ENCODE assay signal across 8 cellular contexts in genomic region chr7:4724648-4725013, GRCh38. TPM values are rescaled to one million over a fixed set of nuclear protein-coding genes. Genes with fewer than 3 reads are reported as not detected.
DNase-seq lines count a peak whose midpoint lies in the region; ATAC-seq and TF ChIP-seq lines count a peak whose summit lies in the region.

No MANE protein-coding gene starts in this region.

- H3K27me3 Mint-ChIP-seq in activated naive CD8-positive, alpha-beta T cell treated with anti-CD3 and anti-CD28 coated beads, Interleukin-2, amount 10 ng/mL, durations not matched to agents 7 days and 5 days, result no peaks in the 10 kb centered on the region

- DNase-seq in NCI-H2029 (lab: John Stamatoyannopoulos, UW), result peak; percentile 44
- DNase-seq in NCI-H2029 treated with DMSO at 0.1 percent for 48 hours (lab: John Stamatoyannopoulos, UW), result no peak
- DNase-seq in activated naive CD8-positive, alpha-beta T cell treated with anti-CD3 and anti-CD28 coated beads, Interleukin-2, amount 10 ng/mL, durations not matched to agents 7 days and 5 days, result no peak
- no peak for DNase-seq in stomach
- no peak for DNase-seq in NCI-H774 (lab: John Stamatoyannopoulos, UW)

- WGBS in stomach, 5 donors, result 7 to 22% (median 16%) methylated on average over 5 to 6 of the region's 6 CpGs

- POLR2A ChIA-PET in activated naive CD8-positive, alpha-beta T cell treated with anti-CD3 and anti-CD28 coated beads, Interleukin-2, amount 10 ng/mL, durations not matched to agents 7 days and 5 days (lab: Charles Lee), result interaction anchor here (0.9 to 4.0 kb wide), 8 partner anchors 9 to 82 kb away, joined by 3 to 38 read pairs (median 6); partner anchors contain the start of gene AP5Z1

- no peaks in the 10 kb centered on the region for H3K9me3 ChIP-seq in iPS-18c (ENCODE audit: control insufficient read depth, insufficient read depth, low read length)
- H3K9me3 ChIP-seq in stomach, result no peaks in the 10 kb centered on the region

- peak overlapping the region; percentile 92 for H3K27ac Mint-ChIP-seq in activated naive CD8-positive, alpha-beta T cell treated with anti-CD3 and anti-CD28 coated beads, Interleukin-2, amount 10 ng/mL, durations not matched to agents 7 days and 5 days

- 0 out of 2 replicates have a peak overlapping the region, but pooled peaks have one; percentile 0 for H3K4me3 ChIP-seq in iPS-18c (ENCODE audit: insufficient read depth, low read depth, low read length)
- peak overlapping the region; percentile 47 to 57 (median 52) for H3K4me3 ChIP-seq in stomach

- peak overlapping the region; percentile 91 for H3K4me3 Mint-ChIP-seq in activated naive CD8-positive, alpha-beta T cell treated with anti-CD3 and anti-CD28 coated beads, Interleukin-2, amount 10 ng/mL, durations not matched to agents 7 days and 5 days

- no peaks in the 10 kb centered on the region for H3K27me3 ChIP-seq in stomach

- intact Hi-C loops in stomach (cut with DNase I; ENCODE audit: low total_unique reads), result no loop called here

- peaks cover 27% of the 10 kb centered on the region for H3K4me1 Mint-ChIP-seq in activated naive CD8-positive, alpha-beta T cell treated with anti-CD3 and anti-CD28 coated beads, Interleukin-2, amount 10 ng/mL, durations not matched to agents 7 days and 5 days

- TF ChIP-seq CTCF in stomach (IDR thresholded peaks at IDR 0.05), result no peak

- ATAC-seq in HG03103 (IDR thresholded peaks at IDR 0.05; ENCODE audit: low read depth, unreplicated experiment), result peak; percentile 16
- ATAC-seq in activated naive CD8-positive, alpha-beta T cell treated with anti-CD3 and anti-CD28 coated beads, Interleukin-2, amount 10 ng/mL, durations not matched to agents 7 days and 5 days (ENCODE audit: low read depth), result peak; percentile 28
- ATAC-seq in GM21360 (IDR thresholded peaks at IDR 0.05; ENCODE audit: unreplicated experiment), result no peak

- no peak for TF ChIP-seq POLR2A in stomach (IDR thresholded peaks at IDR 0.05)

- H3K4me1 ChIP-seq in stomach, result peaks cover 18 to 73% (median 50%) of the 10 kb centered on the region in 4 donors

- peak overlapping the region; percentile 87 to 96 (median 93) for H3K27ac ChIP-seq in stomach

- TF ChIP-seq EP300 in stomach (IDR thresholded peaks at IDR 0.05), result no peak

- H3K36me3 Mint-ChIP-seq in activated naive CD8-positive, alpha-beta T cell treated with anti-CD3 and anti-CD28 coated beads, Interleukin-2, amount 10 ng/mL, durations not matched to agents 7 days and 5 days, result peaks cover 4% of the 10 kb centered on the region

- H3K9me3 Mint-ChIP-seq in activated naive CD8-positive, alpha-beta T cell treated with anti-CD3 and anti-CD28 coated beads, Interleukin-2, amount 10 ng/mL, durations not matched to agents 7 days and 5 days, result no peaks in the 10 kb centered on the region

- peaks cover 0 to 39% (median 15%) of the 10 kb centered on the region in 4 donors for H3K36me3 ChIP-seq in stomach

RNA-seq across cellular contexts. Expression of gene FOXK1, which starts 42.5 kb away (rescaled TPM):
- total RNA-seq in activated naive CD8-positive, alpha-beta T cell treated with anti-CD3 and anti-CD28 coated beads, Interleukin-2, amount 10 ng/mL, durations not matched to agents 7 days and 5 days, result 10 to 100 TPM; 41.7 to 42.1 TPM
- 10 to 100 TPM; 19.3 to 88.1 (median 27.2) TPM for total RNA-seq in stomach
- polyA plus RNA-seq in stomach, result 1 to 10 TPM; 2.9 to 5.4 (median 3.9) TPM

RNA-seq across cellular contexts. Expression of gene AP5Z1, which starts 50.8 kb away (rescaled TPM):
- total RNA-seq in activated naive CD8-positive, alpha-beta T cell treated with anti-CD3 and anti-CD28 coated beads, Interleukin-2, amount 10 ng/mL, durations not matched to agents 7 days and 5 days, result 10 to 100 TPM; 70.1 to 74.6 TPM
- total RNA-seq in stomach, result 100 to 1,000 TPM in 1 of 5 donors, 10 to 100 TPM in 4; 11.6 to 140 (median 52.5) TPM
- 10 to 100 TPM; 34.7 to 43.7 (median 40.8) TPM for polyA plus RNA-seq in stomach
